ENCODE assay signal across 28 cellular contexts in genomic region chr21:15207231-15207630, GRCh38.
"Had no signal": no experiment of that assay in that cellular context is flagged by ENCODE, and none has a peak within 500 bp of the region (broad histone marks: within the 10 kb centered on the region; RNA-seq: fewer than 3 reads in every experiment).

No MANE protein-coding gene starts in this region.

- DNase-seq: colonic mucosa; effector CD8-positive, alpha-beta T cell; gastrocnemius medialis; head of caudate nucleus; kidney; left cardiac atrium; left lung; mesenchymal stem cell; mucosa of descending colon; naive B cell; nucleus accumbens; sigmoid colon; stimulated activated CD4-positive, alpha-beta T cell treated with anti-CD3 and anti-CD28 coated beads, Interleukin-2, amount 100 ng/mL, for 24 hours; stimulated activated CD4-positive, alpha-beta T cell treated with anti-CD3 and anti-CD28 coated beads, Interleukin-4, amount 100 ng/mL, for 24 hours; stimulated activated naive CD4-positive, alpha-beta T cell treated with Interleukin-2 at 50 U/mL for 16 hours; stomach; substantia nigra; testis; tibial artery; upper lobe of left lung had no signal

- H3K27ac ChIP-seq: colonic mucosa, esophagus muscularis mucosa, gastrocnemius medialis, neural progenitor cell, prostate gland, right atrium auricular region, sigmoid colon, stomach, testis, tibial artery had no signal

- ATAC-seq: gastrocnemius medialis; mucosa of descending colon; natural killer cell treated with Interleukin-12 subunit alpha and Interleukin-12 subunit beta and Interleukin-15 and Interleukin-18, amount 100 ng/mL, for 72 hours; stimulated activated effector memory CD8-positive, alpha-beta T cell treated with anti-CD3 and anti-CD28 coated beads, Interleukin-12 subunit alpha, Interleukin-12 subunit beta, amount 100 ng/mL, for 72 hours had no signal

- H3K4me2 ChIP-seq: neural progenitor cell had no signal

- H3K9me3 ChIP-seq: colonic mucosa, esophagus muscularis mucosa, gastrocnemius medialis, left lung, mucosa of descending colon, prostate gland, right atrium auricular region, sigmoid colon, stomach, testis, tibial artery, upper lobe of left lung had no signal

- H3K4me3 ChIP-seq: colonic mucosa, esophagus muscularis mucosa, gastrocnemius medialis, left lung, mucosa of descending colon, neural progenitor cell, prostate gland, right atrium auricular region, sigmoid colon, stomach, testis, tibial artery, upper lobe of left lung had no signal

- H3K27me3 ChIP-seq: colonic mucosa, esophagus muscularis mucosa, gastrocnemius medialis, left lung, neural progenitor cell, right atrium auricular region, sigmoid colon, stomach, testis, tibial artery, upper lobe of left lung had no signal

- H3K4me3 Mint-ChIP-seq: dendritic cell treated with granulocyte-macrophage colony-stimulating factor and Interleukin-4, amounts not matched to agents 40 ng/mL and 50 ng/mL, for 4 days; mesothelial cell of epicardium; natural killer cell treated with Interleukin-12 subunit alpha and Interleukin-12 subunit beta and Interleukin-15 and Interleukin-18, amount 100 ng/mL, for 72 hours; neural progenitor cell; stimulated activated effector memory CD8-positive, alpha-beta T cell treated with anti-CD3 and anti-CD28 coated beads, Interleukin-12 subunit alpha, Interleukin-12 subunit beta, amount 100 ng/mL, for 72 hours had no signal

- H3K36me3 ChIP-seq: colonic mucosa, esophagus muscularis mucosa, gastrocnemius medialis, left lung, neural progenitor cell, prostate gland, right atrium auricular region, sigmoid colon, stomach, tibial artery, upper lobe of left lung had no signal

- H2AFZ ChIP-seq: neural progenitor cell had no signal

- H3K9me3 Mint-ChIP-seq: dendritic cell treated with granulocyte-macrophage colony-stimulating factor and Interleukin-4, amounts not matched to agents 40 ng/mL and 50 ng/mL, for 4 days; naive B cell; natural killer cell treated with Interleukin-12 subunit alpha and Interleukin-12 subunit beta and Interleukin-15 and Interleukin-18, amount 100 ng/mL, for 72 hours had no signal

- H3K4me1 ChIP-seq: colonic mucosa, esophagus muscularis mucosa, gastrocnemius medialis, prostate gland, testis had no signal

- H3K9ac ChIP-seq: neural progenitor cell had no signal

- H3K27ac Mint-ChIP-seq: dendritic cell treated with granulocyte-macrophage colony-stimulating factor and Interleukin-4, amounts not matched to agents 40 ng/mL and 50 ng/mL, for 4 days; mesothelial cell of epicardium; natural killer cell treated with Interleukin-12 subunit alpha and Interleukin-12 subunit beta and Interleukin-15 and Interleukin-18, amount 100 ng/mL, for 72 hours; neural progenitor cell; stimulated activated effector memory CD8-positive, alpha-beta T cell treated with anti-CD3 and anti-CD28 coated beads, Interleukin-12 subunit alpha, Interleukin-12 subunit beta, amount 100 ng/mL, for 72 hours had no signal

- H3K36me3 Mint-ChIP-seq: mesothelial cell of epicardium; naive B cell; natural killer cell treated with Interleukin-12 subunit alpha and Interleukin-12 subunit beta and Interleukin-15 and Interleukin-18, amount 100 ng/mL, for 72 hours; neural progenitor cell; stimulated activated effector memory CD8-positive, alpha-beta T cell treated with anti-CD3 and anti-CD28 coated beads, Interleukin-12 subunit alpha, Interleukin-12 subunit beta, amount 100 ng/mL, for 72 hours had no signal
